Comparison of ENCODE assay signal across 8 cellular contexts in genomic region chr10:58336242-58336641, GRCh38. TPM values are rescaled to one million over a fixed set of nuclear protein-coding genes. Genes with fewer than 3 reads are reported as not detected.
DNase-seq lines count a peak whose midpoint lies in the region; ATAC-seq and TF ChIP-seq lines count a peak whose summit lies in the region.

No MANE protein-coding gene starts in this region.

- DNase-seq in CD14-positive monocyte (ENCODE audit: low spot score) = no peak
- no peak for DNase-seq in dorsolateral prefrontal cortex
- no peak for DNase-seq in RWPE1 (ENCODE audit: low spot score)
- DNase-seq in NCI-H1092 treated with DMSO at 0.1 percent for 48 hours (lab: John Stamatoyannopoulos, UW) = no peak

- H3K36me3 Mint-ChIP-seq in CD14-positive monocyte = peaks cover 26% of the 10 kb centered on the region in 2 donors
- H3K36me3 Mint-ChIP-seq in nephron (ENCODE audit: low read depth) = no peaks in the 10 kb centered on the region

- no peak for TF ChIP-seq POLR2A in GM18505 (IDR thresholded peaks at IDR 0.05; ENCODE audit: borderline replicate concordance, extremely low read depth, insufficient read depth, insufficient read length)

- POLR2A ChIA-PET in RWPE1 (lab: Yijun Ruan, JAX; ENCODE audit: low non-redundant PET) = no interaction called here

- H3K4me3 ChIP-seq in KMS-11 (IDR thresholded peaks at IDR 0.05; ENCODE audit: insufficient read depth, low read depth, low read length) (no peak overlapping the region), dorsolateral prefrontal cortex (peak overlapping the region in 54 of 59 donors; percentile 70 to 99 (median 91))

- peak overlapping the region; percentile 97 to 100 for H3K4me3 Mint-ChIP-seq in CD14-positive monocyte
- peak overlapping the region; percentile 96 to 98 (median 97) for H3K4me3 Mint-ChIP-seq in nephron

- H3K4me2 ChIP-seq in KMS-11 = peak overlapping the region; percentile 52

- TF ChIP-seq CTCF in CD14-positive monocyte (IDR thresholded peaks at IDR 0.05) = no peak
- TF ChIP-seq CTCF in KMS-11 (conservative IDR thresholded peaks at IDR 0.05; ENCODE audit: low read depth, low read length) = no peak
- TF ChIP-seq CTCF in dorsolateral prefrontal cortex (IDR thresholded peaks at IDR 0.05 in 54 of 56, conservative IDR thresholded peaks at IDR 0.05 in 2 of 56; ENCODE audit: low read depth in 1 of 56, partially characterized antibody in 56 of 56) = no peak
- TF ChIP-seq CTCF in nephron (IDR thresholded peaks at IDR 0.05; ENCODE audit: unreplicated experiment in 3 of 3) = no peak
- no peak for TF ChIP-seq CTCF in RWPE1 (conservative IDR thresholded peaks at IDR 0.05; ENCODE audit: low read depth)

- H3K4me1 Mint-ChIP-seq in CD14-positive monocyte = peaks cover 74% of the 10 kb centered on the region
- peaks cover 16% of the 10 kb centered on the region for H3K4me1 Mint-ChIP-seq in nephron

- H3K27me3 Mint-ChIP-seq in CD14-positive monocyte (ENCODE audit: low read depth in 3 of 3) (no peaks in the 10 kb centered on the region), nephron (ENCODE audit: low read depth) (no peaks in the 10 kb centered on the region)

- H3K27ac ChIP-seq in KMS-11 (no peak overlapping the region), dorsolateral prefrontal cortex (peak overlapping the region in 1 of 59 donors; percentile 74), RWPE1 (no peak overlapping the region)

- H3K9ac ChIP-seq in KMS-11 = no peak overlapping the region

- peaks cover 7% of the 10 kb centered on the region for H3K4me1 ChIP-seq in KMS-11 (ENCODE audit: low read depth, poor library complexity, severe bottlenecking)

- intact Hi-C loops in CD14-positive monocyte (cut with micrococcal nuclease) = loop anchor here in 1 of 2 donors (10.0 kb wide), 1 partner anchor 71 kb away; the partner anchor contains the start of genes CISD1 and IPMK
- intact Hi-C loops in dorsolateral prefrontal cortex (cut with DNase I) = no loop called here

- CTCF ChIA-PET in RWPE1 (lab: Yijun Ruan, JAX) = interaction anchor here (0.6 kb wide), 1 partner anchor 641 kb away, joined by 5 read pairs; no protein-coding TSS in a partner anchor

- H4K20me1 ChIP-seq in KMS-11 (ENCODE audit: insufficient read depth) = no peaks in the 10 kb centered on the region

- peaks cover 0 to 4% (median 0%) of the 10 kb centered on the region in 7 donors for H3K9me3 Mint-ChIP-seq in CD14-positive monocyte
- H3K9me3 Mint-ChIP-seq in nephron = no peaks in the 10 kb centered on the region

- no peaks in the 10 kb centered on the region for H3K36me3 ChIP-seq in KMS-11 (ENCODE audit: insufficient read depth)

- H3K27me3 ChIP-seq in KMS-11 (ENCODE audit: insufficient read depth, low read depth) (no peaks in the 10 kb centered on the region), dorsolateral prefrontal cortex (no peaks in the 10 kb centered on the region)

- H3K79me2 ChIP-seq in KMS-11 (ENCODE audit: insufficient read depth, low read depth) = peaks cover 22% of the 10 kb centered on the region; the same call in 1 of the 2 replicates

- no peak overlapping the region for H2AFZ ChIP-seq in KMS-11 (ENCODE audit: low read depth)

- H3K27ac Mint-ChIP-seq in CD14-positive monocyte = peak overlapping the region in 5 of 7 donors; percentile 90 to 99 (median 95)
- peak overlapping the region in 2 of 3 experiments; percentile 75 to 87 for H3K27ac Mint-ChIP-seq in nephron

- ATAC-seq in GM18505 (IDR thresholded peaks at IDR 0.05; ENCODE audit: unreplicated experiment) (no peak), GM21619 (IDR thresholded peaks at IDR 0.05; ENCODE audit: unreplicated experiment) (no peak)

RNA-seq across cellular contexts. Expression of gene UBE2D1, which starts 1.4 kb away (rescaled TPM):
- 100 to 1,000 TPM; 107 to 119 TPM for polyA plus RNA-seq in CD14-positive monocyte
- total RNA-seq in dorsolateral prefrontal cortex = 10 to 100 TPM in 119 of 120 experiments, 1 to 10 TPM in 1; 8.7 to 27.7 (median 17.2) TPM

RNA-seq across cellular contexts. Expression of gene TFAM, which starts 49.0 kb away (rescaled TPM):
- polyA plus RNA-seq in CD14-positive monocyte = 10 to 100 TPM; 33.8 to 34.4 TPM
- 10 to 100 TPM; 17.3 to 34.6 (median 24.2) TPM for total RNA-seq in dorsolateral prefrontal cortex
